ENCODE assay signal across 12 cellular contexts in the genomic region with DNA sequence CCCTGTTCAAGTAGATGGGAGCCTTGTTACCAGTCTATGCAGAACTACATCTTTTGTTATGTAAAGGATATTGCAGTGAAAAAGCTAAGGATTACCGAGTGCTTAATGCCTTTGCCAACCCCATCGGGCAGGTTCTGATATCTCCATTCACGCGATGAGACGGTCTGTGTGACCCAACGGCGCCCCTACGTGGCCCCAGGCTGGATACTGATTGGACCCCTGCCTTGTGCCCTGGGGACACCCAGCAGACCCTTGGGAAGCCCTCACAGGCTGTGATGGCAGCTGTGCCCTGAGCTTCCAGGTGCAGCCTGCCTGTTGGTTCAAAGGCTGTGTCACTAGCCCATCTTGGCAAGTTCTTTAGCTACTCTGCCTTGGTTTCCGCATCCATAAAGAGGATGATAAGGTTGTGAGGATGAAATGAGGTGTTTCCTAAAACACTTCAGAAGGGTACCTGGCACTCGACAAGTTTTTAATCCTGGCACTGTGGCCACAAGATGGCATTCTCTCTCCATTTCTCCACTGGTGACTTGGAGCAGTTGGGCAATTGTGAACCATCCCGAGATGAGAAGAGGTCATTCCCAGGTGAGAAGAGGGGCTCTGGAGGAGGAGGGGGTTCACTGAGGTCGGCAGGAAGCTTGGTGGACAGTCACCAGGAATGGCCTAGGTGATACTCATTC. TPM values are rescaled to one million over a fixed set of nuclear protein-coding genes. Genes with fewer than 3 reads are reported as not detected.
DNase-seq lines count a peak whose midpoint lies in the region; ATAC-seq and TF ChIP-seq lines count a peak whose summit lies in the region.
"Had no signal": no experiment of that assay in that cellular context is flagged by ENCODE, and none has a peak within 500 bp of the region (broad histone marks: within the 10 kb centered on the region; RNA-seq: fewer than 3 reads in every experiment).

No MANE protein-coding gene starts in this region.

- H3K18ac ChIP-seq in mesenchymal stem cell (ENCODE audit: low read depth in 1 of 2, low read length in 2 of 2): peak overlapping the region in 1 of 2 experiments; percentile 11

- ATAC-seq in activated T-helper 17 cell treated with anti-CD3 and anti-CD28 coated beads, Interleukin-2, amount 50 U/mL, for 72 hours (replicated peaks): no peak
- ATAC-seq in HG03565 (IDR thresholded peaks at IDR 0.05; ENCODE audit: unreplicated experiment) (no peak), HG02798 (IDR thresholded peaks at IDR 0.05; ENCODE audit: poor library complexity, unreplicated experiment) (no peak)

- H2BK5ac ChIP-seq in mesenchymal stem cell (ENCODE audit: low read depth, low read length, poor library complexity, severe bottlenecking): no peak overlapping the region

- H3K23ac ChIP-seq in mesenchymal stem cell (ENCODE audit: low read length in 2 of 2): no peak overlapping the region

- H2AK5ac ChIP-seq in mesenchymal stem cell (ENCODE audit: low read length, severe bottlenecking): no peak overlapping the region

- H3K27me3 ChIP-seq in HAP-1 (ENCODE audit: low read depth) (no peaks in the 10 kb centered on the region), mesenchymal stem cell (ENCODE audit: control insufficient read depth in 1 of 2, insufficient read depth in 1 of 2, low read length in 2 of 2) (no peaks in the 10 kb centered on the region)

- H2BK15ac ChIP-seq in mesenchymal stem cell (ENCODE audit: low read depth, poor library complexity, severe bottlenecking): no peak overlapping the region

- no peak overlapping the region for H2AFZ ChIP-seq in mesenchymal stem cell (ENCODE audit: low read depth, low read length)

- H3K27me3 Mint-ChIP-seq in CD14-positive monocyte (ENCODE audit: low read depth in 3 of 3): peaks cover 0 to 2% (median 0%) of the 10 kb centered on the region in 3 donors
- no peaks in the 10 kb centered on the region for H3K27me3 Mint-ChIP-seq in activated T-helper 17 cell treated with anti-CD3 and anti-CD28 coated beads, Interleukin-2, amount 50 U/mL, for 72 hours
- H3K27me3 Mint-ChIP-seq in mesothelial cell of epicardium (ENCODE audit: low read depth): no peaks in the 10 kb centered on the region

- no peak overlapping the region for H2BK120ac ChIP-seq in mesenchymal stem cell (ENCODE audit: low read depth, low read length)

- TF ChIP-seq CTCF in CD14-positive monocyte (IDR thresholded peaks at IDR 0.05): no peak
- TF ChIP-seq CTCF in mesothelial cell of epicardium (IDR thresholded peaks at IDR 0.05; ENCODE audit: unreplicated experiment): no peak

- H3K9me3 Mint-ChIP-seq in CD14-positive monocyte (peaks cover 0 to 2% (median 0%) of the 10 kb centered on the region in 7 donors), mesothelial cell of epicardium (no peaks in the 10 kb centered on the region)
- H3K9me3 Mint-ChIP-seq in activated T-helper 17 cell treated with anti-CD3 and anti-CD28 coated beads, Interleukin-2, amount 50 U/mL, for 72 hours: no peaks in the 10 kb centered on the region

- no peak overlapping the region for H3K4ac ChIP-seq in mesenchymal stem cell (ENCODE audit: low read depth in 1 of 2, low read length in 2 of 2)

- H3K27ac Mint-ChIP-seq in CD14-positive monocyte: peak overlapping the region; percentile 27 to 95 (median 76)
- peak overlapping the region; percentile 59 for H3K27ac Mint-ChIP-seq in activated T-helper 17 cell treated with anti-CD3 and anti-CD28 coated beads, Interleukin-2, amount 50 U/mL, for 72 hours
- H3K27ac Mint-ChIP-seq in mesothelial cell of epicardium: no peak overlapping the region

- H4K91ac ChIP-seq in mesenchymal stem cell (ENCODE audit: low read length): no peak overlapping the region

- 87% methylated on average over 12 of the region's 12 CpGs for WGBS in mesenchymal stem cell

- H3K4me1 ChIP-seq in HAP-1 (peaks cover 17% of the 10 kb centered on the region), mesenchymal stem cell (ENCODE audit: control insufficient read depth, insufficient read depth, low read depth, low read length) (peaks cover 23% of the 10 kb centered on the region)

- H3K4me3 ChIP-seq in HAP-1 (no peak overlapping the region), mesenchymal stem cell (ENCODE audit: insufficient read depth in 1 of 2, low read depth in 1 of 2, low read length in 2 of 2) (no peak overlapping the region)

- DNase-seq in CD14-positive monocyte (ENCODE audit: low spot score): no peak
- peak; percentile 83 to 94 for DNase-seq in HAP-1 (ENCODE audit: low spot score in 2 of 2)
- DNase-seq in mesenchymal stem cell: no peak
- DNase-seq in mesothelial cell of epicardium (ENCODE audit: low spot score in 2 of 2, unreplicated experiment in 2 of 2): no peak
- no peak for DNase-seq in CD1c-positive myeloid dendritic cell (ENCODE audit: extremely low spot score)
- DNase-seq: NCI-H1092; NCI-H524 treated with DMSO at 0.1 percent for 48 hours; stimulated activated CD4-positive, alpha-beta T cell treated with anti-CD3 and anti-CD28 coated beads, Interleukin-2, amount 100 ng/mL, for 24 hours; stimulated activated naive CD4-positive, alpha-beta T cell treated with Interleukin-2 at 50 U/mL for 16 hours had no signal

- intact Hi-C loops in CD14-positive monocyte (cut with micrococcal nuclease): loop anchor here in 1 of 2 donors (5.0 to 10.0 kb wide), 2 partner anchors 33 to 160 kb away; partner anchors contain the start of genes HAPSTR1 and USP7

- H3K4me2 ChIP-seq in mesenchymal stem cell (ENCODE audit: low read length, poor library complexity, severe bottlenecking): no peak overlapping the region

- H4K8ac ChIP-seq in mesenchymal stem cell (ENCODE audit: low read length): peak overlapping the region; percentile 15

- H3K4me1 Mint-ChIP-seq in CD14-positive monocyte (peaks cover 53% of the 10 kb centered on the region), mesothelial cell of epicardium (peaks cover 2% of the 10 kb centered on the region)
- peaks cover 27% of the 10 kb centered on the region for H3K4me1 Mint-ChIP-seq in activated T-helper 17 cell treated with anti-CD3 and anti-CD28 coated beads, Interleukin-2, amount 50 U/mL, for 72 hours

- H3K4me3 Mint-ChIP-seq in CD14-positive monocyte: no peak overlapping the region
- peak overlapping the region; percentile 15 for H3K4me3 Mint-ChIP-seq in activated T-helper 17 cell treated with anti-CD3 and anti-CD28 coated beads, Interleukin-2, amount 50 U/mL, for 72 hours
- no peak overlapping the region for H3K4me3 Mint-ChIP-seq in mesothelial cell of epicardium

- H2BK12ac ChIP-seq in mesenchymal stem cell (ENCODE audit: low read length in 2 of 2): no peak overlapping the region

- H3K9ac ChIP-seq in mesenchymal stem cell (ENCODE audit: low read length): no peak overlapping the region

- H3K9me3 ChIP-seq in HAP-1: no peaks in the 10 kb centered on the region
- no peaks in the 10 kb centered on the region for H3K9me3 ChIP-seq in mesenchymal stem cell (ENCODE audit: control insufficient read depth, low read length)

- no peak overlapping the region for H3K27ac ChIP-seq in mesenchymal stem cell (ENCODE audit: low read length, poor library complexity, severe bottlenecking)

- peaks cover 45 to 52% of the 10 kb centered on the region in 2 donors for H3K36me3 Mint-ChIP-seq in CD14-positive monocyte
- H3K36me3 Mint-ChIP-seq in activated T-helper 17 cell treated with anti-CD3 and anti-CD28 coated beads, Interleukin-2, amount 50 U/mL, for 72 hours (ENCODE audit: low read depth): peaks cover 36% of the 10 kb centered on the region
- peaks cover 7% of the 10 kb centered on the region for H3K36me3 Mint-ChIP-seq in mesothelial cell of epicardium

- no peak overlapping the region for H3K14ac ChIP-seq in mesenchymal stem cell (ENCODE audit: low read length in 2 of 2)

- H3K79me1 ChIP-seq in mesenchymal stem cell (replicated peaks; ENCODE audit: low read length, poor library complexity, severe bottlenecking): peaks cover 26% of the 10 kb centered on the region

- in situ Hi-C loops in HAP-1 (cut with MboI; ENCODE audit: low sequenced_read_pairs): loop anchor here (25.0 kb wide), 1 partner anchor 463 kb away; the partner anchor contains the start of gene ABAT

- H3K36me3 ChIP-seq in HAP-1 (replicated peaks): peaks cover 21% of the 10 kb centered on the region
- H3K36me3 ChIP-seq in mesenchymal stem cell (ENCODE audit: control insufficient read depth in 1 of 2, insufficient read depth in 2 of 2, low read depth in 1 of 2, low read length in 2 of 2): peaks cover 36 to 49% of the 10 kb centered on the region in 2 experiments

RNA-seq across cellular contexts. Expression of gene HAPSTR1, which starts 33.6 kb away (rescaled TPM):
- polyA plus RNA-seq in CD14-positive monocyte: 10 to 100 TPM in 1 of 2 donors, 1 to 10 TPM in 1; 7.2 to 11.1 TPM
- total RNA-seq in activated T-helper 17 cell treated with anti-CD3 and anti-CD28 coated beads, Interleukin-2, amount 50 U/mL, for 72 hours: 10 to 100 TPM; 46.1 to 58.1 TPM
- 43.4 TPM for polyA plus RNA-seq in mesenchymal stem cell (2013, experiment 1 of 2)
- 42.6 TPM for polyA plus RNA-seq in mesenchymal stem cell (2013, experiment 2 of 2)
- total RNA-seq in mesothelial cell of epicardium: 76.7 to 80.6 TPM (median 78.9 TPM) in 3 replicates

Comparison
In these comparisons a context has a peak if more than half of its experiments do, and no peak if none do; other contexts are left out.
1. DNase-seq: peak in HAP-1 (2 of 2); none in CD14-positive monocyte (single experiment), mesenchymal stem cell (single experiment), mesothelial cell of epicardium (0 of 2) and CD1c-positive myeloid dendritic cell (single experiment).